ENCODE assay signal across 1 cellular context in genomic region chr14:105267820-105268548, GRCh38.
TF ChIP-seq lines count a peak whose summit lies in the region.

No MANE protein-coding gene starts in this region.

TF ChIP-seq in WTC11, 78 proteins besides CTCF, POLR2A, EP300 and RAD21 (continued from another document):
- TF ChIP-seq ZNF532 (CRISPR knock-in tag; IDR thresholded peaks at IDR 0.05; ENCODE audit: borderline replicate concordance) (no peak), CREB1 (CRISPR knock-in tag; IDR thresholded peaks at IDR 0.05) (no peak)
